24 cellular contexts compared by ENCODE assay signal in the genomic region with DNA sequence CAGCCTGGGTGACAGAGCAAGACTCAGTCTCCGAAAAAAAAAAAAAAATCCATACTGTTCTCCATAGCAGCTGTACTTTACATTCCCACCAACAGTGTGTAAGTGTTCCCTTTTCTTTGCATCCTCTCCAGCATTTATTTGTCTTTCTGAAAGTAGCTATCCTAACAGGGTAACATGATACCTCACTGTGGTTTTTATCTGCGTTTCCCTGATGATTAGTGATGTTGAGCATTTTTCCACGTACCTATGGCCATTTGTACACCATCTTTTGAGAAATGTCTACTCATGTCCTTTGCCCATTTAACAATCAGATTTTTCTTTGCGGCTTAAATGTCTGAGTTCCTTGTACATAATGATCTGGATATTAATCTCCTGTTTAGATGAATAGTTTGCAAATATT.
DNase-seq lines count a peak whose midpoint lies in the region; ATAC-seq, FAIRE-seq and TF ChIP-seq lines count a peak whose summit lies in the region.
"Had no signal": no experiment of that assay in that cellular context is flagged by ENCODE, and none has a peak within 500 bp of the region (broad histone marks: within the 10 kb centered on the region; RNA-seq: fewer than 3 reads in every experiment).

No MANE protein-coding gene starts in this region.

- no peaks in the 10 kb centered on the region for H3K27me3 ChIP-seq in IMR-90 (ENCODE audit: control insufficient read depth, insufficient read depth, low read length)
- H3K27me3 ChIP-seq in GM12878 (replicated peaks in 1 of 2; ENCODE audit: control insufficient read depth in 2 of 2, insufficient read depth in 2 of 2, low read length in 1 of 2) = no peaks in the 10 kb centered on the region
- H3K27me3 ChIP-seq: SJSA1 had no signal

- CTCF ChIA-PET in IMR-90 (lab: Yijun Ruan, JAX) (interaction anchor here (0.6 kb wide), 1 partner anchor 129 kb away, joined by 5 read pairs; no protein-coding TSS in a partner anchor), GM12878 (lab: Yijun Ruan, JAX) (no interaction called here)

- no peak overlapping the region for H3K14ac ChIP-seq in IMR-90 (replicated peaks; ENCODE audit: low read depth, low read length)

- no peak overlapping the region for H3K56ac ChIP-seq in IMR-90 (ENCODE audit: extremely low read depth, insufficient read depth, low read length)

- H3K36me3 ChIP-seq in IMR-90 (ENCODE audit: control insufficient read depth, insufficient read depth, low read length) (peaks cover 14% of the 10 kb centered on the region), GM12878 (ENCODE audit: control insufficient read depth in 2 of 2, insufficient read depth in 2 of 2, low read length in 1 of 2) (peaks cover 9 to 10% of the 10 kb centered on the region in 2 experiments)

- TF ChIP-seq POLR2A in IMR-90 (IDR thresholded peaks at IDR 0.05; ENCODE audit: low read depth, low read length) (no peak), GM12878 (IDR thresholded peaks at IDR 0.05; ENCODE audit: low read depth, low read length) (no peak)

- H2BK120ac ChIP-seq in IMR-90 (ENCODE audit: low read depth, low read length) = no peak overlapping the region

- no peaks in the 10 kb centered on the region for H3K79me2 ChIP-seq in GM12878 (ENCODE audit: control insufficient read depth, insufficient read depth, low read length)

- H3K18ac ChIP-seq in IMR-90 (ENCODE audit: low read depth, low read length) = no peak overlapping the region

- RAD21 ChIA-PET in GM12878 (lab: Charles Lee; ENCODE audit: unreplicated experiment) = no interaction called here

- no peak overlapping the region for H2AFZ ChIP-seq in IMR-90 (replicated peaks; ENCODE audit: low read length, poor library complexity)
- H2AFZ ChIP-seq in GM12878 (ENCODE audit: control insufficient read depth, low read depth, low read length) = no peak overlapping the region

- FAIRE-seq in GM12878 (lab: Jason Lieb, UNC) = no peak
- FAIRE-seq in urothelium cell line (lab: Jason Lieb, UNC) = peak; percentile 62
- FAIRE-seq: GM12892, GM19239, H54 had no signal

- no peak overlapping the region for H3K4me2 ChIP-seq in IMR-90 (ENCODE audit: low read depth, low read length)
- no peak overlapping the region for H3K4me2 ChIP-seq in GM12878 (ENCODE audit: control insufficient read depth, insufficient read depth)

- H3K9me1 ChIP-seq in IMR-90 (ENCODE audit: insufficient read depth, low read length) = no peaks in the 10 kb centered on the region

- H3K9me3 ChIP-seq in IMR-90 (ENCODE audit: control insufficient read depth, insufficient read depth, low read length) (peaks cover 7% of the 10 kb centered on the region), GM12878 (replicated peaks; ENCODE audit: control insufficient read depth, insufficient read depth, low read length) (peaks cover 27% of the 10 kb centered on the region)

- H2BK5ac ChIP-seq in IMR-90 (ENCODE audit: low read depth, low read length, poor library complexity, severe bottlenecking) = no peak overlapping the region

- TF ChIP-seq RAD21 in IMR-90 (IDR thresholded peaks at IDR 0.05; ENCODE audit: low read length) = no peak
- TF ChIP-seq RAD21 in GM12878 (IDR thresholded peaks at IDR 0.05; ENCODE audit: insufficient read depth, low read depth, low read length) = no peak

- no peak overlapping the region for H2AK9ac ChIP-seq in IMR-90 (replicated peaks; ENCODE audit: low read depth, low read length, poor library complexity)

- no CpG with 5 or more reads among the region's 4 CpGs for WGBS in IMR-90 (ENCODE audit: extremely low coverage in 2 of 2, insufficient read length in 1 of 2), 2 experiments
- WGBS in GM12878 (ENCODE audit: insufficient coverage, insufficient replicate concordance, low lambda C conversion rate, missing lambda C conversion rate) = 96% methylated on average over 4 of the region's 4 CpGs

- POLR2A ChIA-PET in IMR-90 (lab: Charles Lee; ENCODE audit: unreplicated experiment) = no interaction called here
- POLR2A ChIA-PET in GM12878 (lab: Charles Lee) = no interaction called here

- H3K23ac ChIP-seq in IMR-90 (ENCODE audit: low read depth, low read length) = no peak overlapping the region

- intact Hi-C loops in IMR-90 (cut with micrococcal nuclease) = no loop called here
- intact Hi-C loops in GM12878 (cut with micrococcal nuclease; ENCODE audit: unreplicated experiment) = no loop called here

- dilution Hi-C loops in IMR-90 (cut with HindIII; ENCODE audit: low sequenced_read_pairs, unreplicated experiment) = no loop called here

- no peak for TF ChIP-seq EP300 in GM12878 (IDR thresholded peaks at IDR 0.05; ENCODE audit: borderline replicate concordance in 1 of 2, control insufficient read depth in 1 of 2, low read depth in 2 of 2, low read length in 2 of 2)

- SMC1A ChIA-PET in GM12878 (lab: Charles Lee; ENCODE audit: uncharacterized antibody, unreplicated experiment) = no interaction called here

- H3K27ac ChIP-seq in IMR-90 (ENCODE audit: insufficient read depth, low read length) = no peak overlapping the region
- H3K27ac ChIP-seq in GM12878 (ENCODE audit: control insufficient read depth, insufficient read depth) = no peak overlapping the region
- H3K27ac ChIP-seq: C4-2B, SJSA1 had no signal

- no peak overlapping the region for H3K9ac ChIP-seq in IMR-90 (ENCODE audit: low read depth, low read length)
- H3K9ac ChIP-seq in GM12878 (ENCODE audit: control insufficient read depth, insufficient read depth, low read length) = no peak overlapping the region

- in situ Hi-C loops in IMR-90 (cut with MboI; ENCODE audit: low sequenced_read_pairs) = no loop called here
- in situ Hi-C loops in GM12878 (cut with MboI) = no loop called here

- TF ChIP-seq CTCF in IMR-90 (conservative IDR thresholded peaks at IDR 0.05; ENCODE audit: low read depth, low read length) (no peak), GM12878 (IDR thresholded peaks at IDR 0.05 in 2 of 3, conservative IDR thresholded peaks at IDR 0.05 in 1 of 3; ENCODE audit: control insufficient read depth in 2 of 3, extremely low read depth in 1 of 3, insufficient read depth in 1 of 3, low read depth in 3 of 3, low read length in 3 of 3) (no peak)

- no peak overlapping the region for H4K8ac ChIP-seq in IMR-90 (ENCODE audit: low read depth in 2 of 2, low read length in 2 of 2)

- no peak overlapping the region for H2BK20ac ChIP-seq in IMR-90 (ENCODE audit: low read depth, low read length)

- H4K91ac ChIP-seq in IMR-90 (ENCODE audit: insufficient read depth, low read depth, low read length) = no peak overlapping the region

- DNase-seq in NCI-H510A treated with DMSO at 0.1 percent for 48 hours (lab: John Stamatoyannopoulos, UW) (peak; percentile 51), NCI-H510A (lab: John Stamatoyannopoulos, UW) (no peak), IMR-90 (peak; percentile 36), GM12878 (ENCODE audit: low read depth, low spot score) (no peak), urothelium cell line (ENCODE audit: low spot score) (no peak), H4 (ENCODE audit: low spot score) (no peak)
- no peak for DNase-seq in activated CD8-positive, alpha-beta memory T cell treated with anti-CD3 and anti-CD28 coated beads for 24 hours
- DNase-seq: Caco-2; CD8-positive, alpha-beta T cell; DMS79 treated with DMSO at 0.1 percent for 48 hours; GF-D8; NCI-H1092 treated with DMSO at 0.1 percent for 48 hours; NCI-H1436 treated with DMSO at 0.1 percent for 48 hours; NCI-H1930; NCI-H82; NK-92 treated with Interleukin-12 subunit alpha and Interleukin-12 subunit beta, amount 100 ng/mL, for 24 hours; Right ventricle myocardium superior; RPMI8226; T-helper 2 cell had no signal

- no peaks in the 10 kb centered on the region for H3K4me1 ChIP-seq in IMR-90 (ENCODE audit: control insufficient read depth, insufficient read depth, low read length)
- no peaks in the 10 kb centered on the region for H3K4me1 ChIP-seq in GM12878 (ENCODE audit: control insufficient read depth, insufficient read depth, low read length)
- H3K4me1 ChIP-seq: Caco-2, SJSA1 had no signal

- BruUV-seq in IMR-90 (replicated peaks; lab: Mats Ljungman, UMichigan) (no TSS peak), GM12878 (replicated peaks; lab: Mats Ljungman, UMichigan) (TSS peak; percentile 30)

- no peak overlapping the region for H3K4me3 ChIP-seq in IMR-90 (ENCODE audit: insufficient read depth, low read depth, low read length)
- no peak overlapping the region for H3K4me3 ChIP-seq in GM12878
- H3K4me3 ChIP-seq: SJSA1 had no signal

- no peak overlapping the region for H2BK15ac ChIP-seq in IMR-90 (ENCODE audit: low read depth, low read length)

- no peak overlapping the region for H4K5ac ChIP-seq in IMR-90 (ENCODE audit: low read depth, low read length)

- H3K4ac ChIP-seq in IMR-90 (ENCODE audit: low read depth, low read length) = no peak overlapping the region

- no peaks in the 10 kb centered on the region for H4K20me1 ChIP-seq in IMR-90 (ENCODE audit: insufficient read depth, low read length)
- no peaks in the 10 kb centered on the region for H4K20me1 ChIP-seq in GM12878 (ENCODE audit: control insufficient read depth, insufficient read depth)

- no peaks in the 10 kb centered on the region; a peak in 3 of 4 replicates for H3K79me1 ChIP-seq in IMR-90 (ENCODE audit: low read depth in 1 of 2, low read length in 2 of 2)

- no peak for ATAC-seq in IMR-90 (ENCODE audit: low read depth)
- ATAC-seq in GM12878 = no peak
- ATAC-seq: CD8-positive, alpha-beta T cell had no signal

- H2AK5ac ChIP-seq in IMR-90 (ENCODE audit: low read depth, low read length) = no peak overlapping the region

TF ChIP-seq in IMR-90, 13 proteins besides CTCF, POLR2A, EP300 and RAD21 (continues in another document):
- TF ChIP-seq ELK1 (IDR thresholded peaks at IDR 0.05; ENCODE audit: borderline replicate concordance, low read depth, low read length) = no peak
- no peak for TF ChIP-seq MXI1 (IDR thresholded peaks at IDR 0.05; ENCODE audit: borderline replicate concordance, low read depth, low read length)

TF ChIP-seq in GM12878, 131 proteins besides CTCF, POLR2A, EP300 and RAD21 (continues in another document):
- TF ChIP-seq JUND (IDR thresholded peaks at IDR 0.05; ENCODE audit: low read depth, low read length) = no peak
- TF ChIP-seq EGR1 (IDR thresholded peaks at IDR 0.05; ENCODE audit: borderline replicate concordance in 1 of 2, low read depth in 2 of 2, low read length in 2 of 2) = no peak
- no peak for TF ChIP-seq JUNB (IDR thresholded peaks at IDR 0.05)
- no peak for TF ChIP-seq CHD2 (IDR thresholded peaks at IDR 0.05; ENCODE audit: borderline replicate concordance, low read depth, low read length)
- TF ChIP-seq, protein P1, sequence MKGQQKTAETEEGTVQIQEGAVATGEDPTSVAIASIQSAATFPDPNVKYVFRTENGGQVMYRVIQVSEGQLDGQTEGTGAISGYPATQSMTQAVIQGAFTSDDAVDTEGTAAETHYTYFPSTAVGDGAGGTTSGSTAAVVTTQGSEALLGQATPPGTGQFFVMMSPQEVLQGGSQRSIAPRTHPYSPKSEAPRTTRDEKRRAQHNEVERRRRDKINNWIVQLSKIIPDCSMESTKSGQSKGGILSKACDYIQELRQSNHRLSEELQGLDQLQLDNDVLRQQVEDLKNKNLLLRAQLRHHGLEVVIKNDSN (IDR thresholded peaks at IDR 0.05; ENCODE audit: borderline replicate concordance, extremely low read length, insufficient read depth, low read depth, low read length) = no peak
- TF ChIP-seq NFIC (IDR thresholded peaks at IDR 0.05; ENCODE audit: low read depth, low read length) = no peak
- TF ChIP-seq CBX3 (IDR thresholded peaks at IDR 0.05; ENCODE audit: borderline replicate concordance, low read depth) = no peak
- no peak for TF ChIP-seq MYC (IDR thresholded peaks at IDR 0.05; ENCODE audit: insufficient read depth, insufficient read length, insufficient replicate concordance, low read length, severe bottlenecking)

Comparison
In these comparisons a context has a peak if more than half of its experiments do, and no peak if none do; other contexts are left out.
1. DNase-seq: peak in NCI-H510A treated with DMSO at 0.1 percent for 48 hours (single experiment) and IMR-90 (single experiment); none in NCI-H510A (single experiment), GM12878 (single experiment), urothelium cell line (single experiment), activated CD8-positive, alpha-beta memory T cell treated with anti-CD3 and anti-CD28 coated beads for 24 hours (single experiment) and H4 (single experiment).